Comparison of ENCODE assay signal across 10 cellular contexts in genomic region chr7:42886866-42887509, GRCh38. TPM values are rescaled to one million over a fixed set of nuclear protein-coding genes. Genes with fewer than 3 reads are reported as not detected.
DNase-seq lines count a peak whose midpoint lies in the region; ATAC-seq, FAIRE-seq and TF ChIP-seq lines count a peak whose summit lies in the region.
"Had no signal": no experiment of that assay in that cellular context is flagged by ENCODE, and none has a peak within 500 bp of the region (broad histone marks: within the 10 kb centered on the region; RNA-seq: fewer than 3 reads in every experiment).

No MANE protein-coding gene starts in this region.

- no peak for TF ChIP-seq RAD21 in A549 (conservative IDR thresholded peaks at IDR 0.05 in 1 of 2, IDR thresholded peaks at IDR 0.05 in 1 of 2)
- TF ChIP-seq RAD21 in liver (IDR thresholded peaks at IDR 0.05) = no peak

- no peak for TF ChIP-seq EP300 in A549 (IDR thresholded peaks at IDR 0.05)

- no peak for FAIRE-seq in A549 (lab: Jason Lieb, UNC)

- H3K27ac Mint-ChIP-seq in Calu3 (ENCODE audit: unreplicated experiment) (no peak overlapping the region), WTC11 (peak overlapping the region; percentile 99)

- ATAC-seq in A549 = no peak
- no peak for ATAC-seq in WTC11
- ATAC-seq in HG03097 (IDR thresholded peaks at IDR 0.05; ENCODE audit: low FRiP score, unreplicated experiment) = no peak

- DNase-seq in A549 (ENCODE audit: low read depth in 1 of 2, low spot score in 1 of 2) (no peak), Calu3 (no peak), WTC11 (ENCODE audit: low spot score) (no peak), testis (no peak), G401 (ENCODE audit: low spot score) (no peak), KBM-7 (no peak)
- DNase-seq: amygdala, NCI-H1092 treated with DMSO at 0.1 percent for 48 hours had no signal

- peaks cover 0 to 3% (median 0%) of the 10 kb centered on the region in 4 donors for H3K36me3 ChIP-seq in liver (ENCODE audit: control insufficient read depth in 4 of 4, insufficient read depth in 3 of 4, low read depth in 1 of 4, low read length in 3 of 4)
- H3K36me3 ChIP-seq in testis (ENCODE audit: low read depth, missing control alignments) = no peaks in the 10 kb centered on the region

- H3K9me3 Mint-ChIP-seq in Calu3 (ENCODE audit: low read depth, unreplicated experiment) = no peaks in the 10 kb centered on the region
- peaks cover 10% of the 10 kb centered on the region for H3K9me3 Mint-ChIP-seq in WTC11

- peaks cover 27% of the 10 kb centered on the region for H3K4me1 Mint-ChIP-seq in Calu3 (ENCODE audit: low read depth, unreplicated experiment)
- H3K4me1 Mint-ChIP-seq in WTC11 = peaks cover 43% of the 10 kb centered on the region

- H3K4me1 ChIP-seq in A549 (peaks cover 17% of the 10 kb centered on the region; the same call in 2 of the 3 replicates), liver (ENCODE audit: control insufficient read depth in 4 of 4, insufficient read depth in 4 of 4, low read length in 3 of 4) (peaks cover 0 to 26% (median 15%) of the 10 kb centered on the region in 4 donors), testis (no peaks in the 10 kb centered on the region)

- H3K27me3 Mint-ChIP-seq in Calu3 (ENCODE audit: unreplicated experiment) = no peaks in the 10 kb centered on the region
- no peaks in the 10 kb centered on the region for H3K27me3 Mint-ChIP-seq in WTC11 (ENCODE audit: low read depth)

- H3K9ac ChIP-seq in liver (ENCODE audit: low read depth in 1 of 2, low read length in 2 of 2) = peak overlapping the region in 1 of 2 donors; percentile 66

- H3K4me3 Mint-ChIP-seq in Calu3 (ENCODE audit: low read depth, unreplicated experiment) (peak overlapping the region; percentile 68), WTC11 (peak overlapping the region; percentile 89)

- intact Hi-C loops in Calu3 (cut with micrococcal nuclease; ENCODE audit: unreplicated experiment) (no loop called here), testis (cut with DNase I; ENCODE audit: low total_unique reads) (no loop called here)

- in situ Hi-C loops in G401 (cut with HindIII; ENCODE audit: low sequenced_read_pairs) (no loop called here), KBM-7 (cut with MboI; ENCODE audit: low pct_unique_long_range_greater_than_20kb, low sequenced_read_pairs) (no loop called here)

- H3K27me3 ChIP-seq in liver (ENCODE audit: control insufficient read depth in 4 of 4, insufficient read depth in 4 of 4, low read length in 3 of 4) (no peaks in the 10 kb centered on the region), testis (no peaks in the 10 kb centered on the region)

- TF ChIP-seq POLR2A in A549 (IDR thresholded peaks at IDR 0.05; ENCODE audit: low read length) (no peak), testis (IDR thresholded peaks at IDR 0.05) (no peak)

- peaks cover 19% of the 10 kb centered on the region for H3K36me3 Mint-ChIP-seq in Calu3 (ENCODE audit: insufficient read depth, unreplicated experiment)
- peaks cover 8% of the 10 kb centered on the region; the same call in 1 of the 2 replicates for H3K36me3 Mint-ChIP-seq in WTC11

- H3K9me3 ChIP-seq in A549 (no peaks in the 10 kb centered on the region), liver (ENCODE audit: control insufficient read depth in 4 of 4, low read length in 3 of 4) (peaks cover 0 to 4% (median under 1%) of the 10 kb centered on the region in 4 donors), testis (no peaks in the 10 kb centered on the region)

- no peak for TF ChIP-seq CTCF in A549 (IDR thresholded peaks at IDR 0.05)
- no peak for TF ChIP-seq CTCF in Calu3 (IDR thresholded peaks at IDR 0.05; ENCODE audit: unreplicated experiment)
- TF ChIP-seq CTCF in WTC11 (IDR thresholded peaks at IDR 0.05) = no peak
- no peak for TF ChIP-seq CTCF in liver (IDR thresholded peaks at IDR 0.05; ENCODE audit: low read depth, low read length, missing input control)
- TF ChIP-seq CTCF in testis (IDR thresholded peaks at IDR 0.05) = no peak

- no TSS peak for BruUV-seq in Calu3 (replicated peaks; lab: Mats Ljungman, UMichigan)

- POLR2A ChIA-PET in A549 (lab: Yijun Ruan, JAX) = interaction anchor here (0.6 kb wide), 1 partner anchor 544 kb away, joined by 3 read pairs; no protein-coding TSS in a partner anchor
- POLR2A ChIA-PET in WTC11 (lab: Charles Lee) = interaction anchor here (0.6 to 0.9 kb wide), 2 partner anchors 45 to 866 kb away, joined by 3 to 4 read pairs; partner anchors contain the start of genes MRPL32 and PSMA2

- CTCF ChIA-PET in A549 (lab: Yijun Ruan, JAX) = interaction anchor here (0.8 to 1.7 kb wide), 9 partner anchors 9 to 946 kb away, joined by 3 to 10 read pairs (median 3); no protein-coding TSS in a partner anchor
- CTCF ChIA-PET in Calu3 (lab: Charles Lee) = interaction anchor here (0.7 to 1.3 kb wide), 5 partner anchors 10 to 946 kb away, joined by 3 to 7 read pairs (median 4); no protein-coding TSS in a partner anchor
- CTCF ChIA-PET in WTC11 (lab: Charles Lee) = interaction anchor here (0.7 to 1.6 kb wide), 8 partner anchors 10 to 946 kb away, joined by 3 to 15 read pairs (median 4); no protein-coding TSS in a partner anchor

- H3K4me2 ChIP-seq in A549 = peak overlapping the region; percentile 76; the same call in 2 of the 3 replicates

- H3K27ac ChIP-seq in A549 (no peak overlapping the region), liver (ENCODE audit: low read depth in 1 of 2, low read length in 2 of 2) (peak overlapping the region; percentile 81 to 95), testis (peak overlapping the region in 1 of 2 donors; percentile 47)

- H3K4me3 ChIP-seq in A549 = no peak overlapping the region; the same call in 2 of the 3 replicates
- no peak overlapping the region for H3K4me3 ChIP-seq in liver (ENCODE audit: low read depth in 1 of 3, low read length in 3 of 3)
- H3K4me3 ChIP-seq in testis = no peak overlapping the region

TF ChIP-seq in A549, 52 proteins besides CTCF, POLR2A, EP300 and RAD21 (continues in another document):
- TF ChIP-seq HEYL (CRISPR knock-in tag; IDR thresholded peaks at IDR 0.05) (no peak), KDM1A (IDR thresholded peaks at IDR 0.05; ENCODE audit: low read depth) (no peak), ESRRA (IDR thresholded peaks at IDR 0.05; ENCODE audit: borderline replicate concordance, low read length) (no peak), MAZ (IDR thresholded peaks at IDR 0.05; ENCODE audit: borderline replicate concordance, low read depth, low read length) (no peak)

TF ChIP-seq in WTC11, 78 proteins besides CTCF, POLR2A, EP300 and RAD21:
- TF ChIP-seq NFYB (CRISPR knock-in tag; conservative IDR thresholded peaks at IDR 0.05; ENCODE audit: low read depth) = no peak

RNA-seq across cellular contexts. Expression of gene C7orf25, which starts 24.9 kb away (rescaled TPM):
- polyA plus RNA-seq in A549 (2011; rRNA removed) (3.7 and 4.2 TPM in 2 replicates), A549 (2017; fragmentation: RNase III; extraction: RNeasy Plus Mini Kit Qiagen cat#74134 plus additional on column Dnase treatment) (3.0 to 3.8 TPM (median 3.0 TPM) in 3 replicates), liver (1 to 10 TPM in 1 of 2 donors, under 1 TPM in 1; 0.88 to 2.9 TPM), testis (ENCODE audit: insufficient read depth, low read depth, low replicate concordance) (4.7 TPM)
- polyA plus RNA-seq in A549 (2012; cell fraction: cytosol; rRNA removed) = 2.3 TPM in 2 replicates
- 1.00 and 1.4 TPM in 2 replicates for polyA plus RNA-seq in A549 (2012; cell fraction: nucleus; rRNA removed)
- polyA minus RNA-seq in A549 (2011; rRNA and poly(A)+ RNA removed) = 1.2 and 1.7 TPM in 2 replicates
- total RNA-seq in Calu3 (2022) (10.1 and 10.4 TPM in 2 replicates), WTC11 (2021) (4.7 to 5.5 TPM (median 5.5 TPM) in 3 replicates), liver (1 to 10 TPM; 1.4 to 7.4 TPM), testis (10 to 100 TPM; 21.2 to 23.5 TPM)
- total RNA-seq in G401 (2014; rRNA removed; shearing (Covaris generic)) = 1.5 and 7.0 TPM in 2 replicates

RNA-seq across cellular contexts. Expression of gene PSMA2, which starts 45.0 kb away (rescaled TPM):
- polyA plus RNA-seq in A549 (2011; rRNA removed) (241 and 324 TPM in 2 replicates), A549 (2017; fragmentation: RNase III; extraction: RNeasy Plus Mini Kit Qiagen cat#74134 plus additional on column Dnase treatment) (185 to 198 TPM (median 188 TPM) in 3 replicates), liver (100 to 1,000 TPM in 1 of 2 donors, 10 to 100 TPM in 1; 83.3 to 221 TPM), testis (ENCODE audit: insufficient read depth, low read depth, low replicate concordance) (114 TPM)
- 98.9 and 125 TPM in 2 replicates for polyA plus RNA-seq in A549 (2012; cell fraction: cytosol; rRNA removed)
- polyA plus RNA-seq in A549 (2012; cell fraction: nucleus; rRNA removed) = 35.0 and 56.4 TPM in 2 replicates
- polyA minus RNA-seq in A549 (2011; rRNA and poly(A)+ RNA removed) = 13.6 and 14.8 TPM in 2 replicates
- total RNA-seq in Calu3 (2022) (191 and 208 TPM in 2 replicates), WTC11 (2021) (203 to 228 TPM (median 219 TPM) in 3 replicates), liver (10 to 100 TPM; 24.8 to 64.2 TPM), testis (10 to 100 TPM; 50.1 to 50.9 TPM)
- total RNA-seq in G401 (2014; rRNA removed; shearing (Covaris generic)) = 235 and 237 TPM in 2 replicates

RNA-seq across cellular contexts. Expression of gene MRPL32, which starts 45.2 kb away (rescaled TPM):
- polyA plus RNA-seq in A549 (2011; rRNA removed) (68.1 and 90.4 TPM in 2 replicates), A549 (2017; fragmentation: RNase III; extraction: RNeasy Plus Mini Kit Qiagen cat#74134 plus additional on column Dnase treatment) (75.0 to 80.8 TPM (median 76.0 TPM) in 3 replicates), liver (10 to 100 TPM; 53.6 to 94.7 TPM), testis (ENCODE audit: insufficient read depth, low read depth, low replicate concordance) (46.9 TPM)
- 64.0 and 77.5 TPM in 2 replicates for polyA plus RNA-seq in A549 (2012; cell fraction: cytosol; rRNA removed)
- 28.3 and 31.8 TPM in 2 replicates for polyA plus RNA-seq in A549 (2012; cell fraction: nucleus; rRNA removed)
- polyA minus RNA-seq in A549 (2011; rRNA and poly(A)+ RNA removed) = 7.6 and 8.5 TPM in 2 replicates
- total RNA-seq in Calu3 (2022) (86.4 and 87.8 TPM in 2 replicates), WTC11 (2021) (72.2 to 84.4 TPM (median 75.7 TPM) in 3 replicates), liver (10 to 100 TPM; 23.6 to 42.1 TPM), testis (10 to 100 TPM; 50.1 to 56.8 TPM)
- 84.9 and 111 TPM in 2 replicates for total RNA-seq in G401 (2014; rRNA removed; shearing (Covaris generic))

Comparison
In these comparisons a context has a peak if more than half of its experiments do, and no peak if none do; other contexts are left out.
1. H3K27ac ChIP-seq: peak in liver (2 of 2); none in A549 (0 of 2).